Comparison of ENCODE assay signal across 8 cellular contexts in genomic region chr3:50292159-50292923, GRCh38.
DNase-seq lines count a peak whose midpoint lies in the region; ATAC-seq lines count a peak whose summit lies in the region.

IFRD2 (minus strand) TSS chr3:50292429; CDS start chr3:50292274, 155 bp downstream.

- ATAC-seq in GM19023 (IDR thresholded peaks at IDR 0.05; ENCODE audit: unreplicated experiment) = peak; percentile 95
- peak; percentile 97 for ATAC-seq in HG03280 (IDR thresholded peaks at IDR 0.05; ENCODE audit: unreplicated experiment)

- DNase-seq in AG08396 (ENCODE audit: low spot score) = peak; percentile 97
- DNase-seq in NCI-H345 treated with DMSO at 0.1 percent for 48 hours (lab: John Stamatoyannopoulos, UW; ENCODE audit: unreplicated experiment) = peak; percentile 87
- DNase-seq in activated CD4-positive, CD25-positive, alpha-beta regulatory T cell (lab: John Stamatoyannopoulos, UW) = peak; percentile 84 to 93 (median 91)
- DNase-seq in central memory CD4-positive, alpha-beta T cell = peak; percentile 95
- peak; percentile 98 for DNase-seq in iris pigment epithelial cell (ENCODE audit: low read depth)
- peak; percentile 92 to 93 for DNase-seq in stimulated activated CD4-positive, alpha-beta T cell treated with anti-CD3 and anti-CD28 coated beads, Interleukin-12 subunit alpha, Interleukin-12 subunit beta, amount 100 ng/mL, for 24 hours (ENCODE audit: low read depth in 2 of 2)

Comparison
In these comparisons a context has a peak if more than half of its experiments do, and no peak if none do; other contexts are left out.
1. Peak in every context shown above with its lines: DNase-seq and ATAC-seq.